In genomic region chr4:4717692-4718091, GRCh38 we compare ENCODE assay signal across 18 cellular contexts.
"Had no signal": no experiment of that assay in that cellular context is flagged by ENCODE, and none has a peak within 500 bp of the region (broad histone marks: within the 10 kb centered on the region; RNA-seq: fewer than 3 reads in every experiment).

No MANE protein-coding gene starts in this region.

- H3K27ac ChIP-seq: esophagus muscularis mucosa, right atrium auricular region, transverse colon had no signal

- H3K4me1 ChIP-seq: esophagus muscularis mucosa, right atrium auricular region, transverse colon had no signal

- H3K4me2 ChIP-seq: smooth muscle cell had no signal

- H3K36me3 ChIP-seq: esophagus muscularis mucosa, right atrium auricular region, transverse colon had no signal

- DNase-seq: activated B cell treated with CpG ODN at 0.5 μM for 24 hours; activated CD4-positive, alpha-beta T cell treated with anti-CD3 and anti-CD28 coated beads for 48 hours; activated CD8-positive, alpha-beta T cell treated with anti-CD3 and anti-CD28 coated beads for 36 hours; activated effector memory CD4-positive, alpha-beta T cell treated with Interleukin-2 at 50 U/mL for 16 hours; activated naive CD4-positive, alpha-beta T cell treated with anti-CD3 and anti-CD28 coated beads, Interleukin-2, amount 50 U/mL, for 16 hours; activated T-cell treated with anti-CD3 and anti-CD28 coated beads, Interleukin-2, amount 50 U/mL, for 4 hours; hippocampal formation; kidney; mesendoderm; nucleus accumbens; posterior cingulate gyrus; stimulated activated naive CD8-positive, alpha-beta T cell treated with anti-CD3 and anti-CD28 coated beads, Interleukin-15, Interleukin-2, amounts not matched to agents 100 U/mL and 50 U/mL, for 24 hours; T-helper 2 cell; transverse colon had no signal

- ATAC-seq: activated CD8-positive, alpha-beta T cell treated with anti-CD3 and anti-CD28 coated beads for 36 hours; activated T-cell treated with anti-CD3 and anti-CD28 coated beads, Interleukin-2, amount 50 U/mL, for 4 hours; stimulated activated naive CD8-positive, alpha-beta T cell treated with anti-CD3 and anti-CD28 coated beads, Interleukin-15, Interleukin-2, amounts not matched to agents 100 U/mL and 50 U/mL, for 24 hours had no signal

- H3K27me3 ChIP-seq: esophagus muscularis mucosa, right atrium auricular region, transverse colon had no signal

- H3K4me3 ChIP-seq: esophagus muscularis mucosa, right atrium auricular region, smooth muscle cell, transverse colon had no signal

- H3K9me3 ChIP-seq: esophagus muscularis mucosa, right atrium auricular region, transverse colon had no signal

- FAIRE-seq: colon, kidney had no signal
